In the genomic region with DNA sequence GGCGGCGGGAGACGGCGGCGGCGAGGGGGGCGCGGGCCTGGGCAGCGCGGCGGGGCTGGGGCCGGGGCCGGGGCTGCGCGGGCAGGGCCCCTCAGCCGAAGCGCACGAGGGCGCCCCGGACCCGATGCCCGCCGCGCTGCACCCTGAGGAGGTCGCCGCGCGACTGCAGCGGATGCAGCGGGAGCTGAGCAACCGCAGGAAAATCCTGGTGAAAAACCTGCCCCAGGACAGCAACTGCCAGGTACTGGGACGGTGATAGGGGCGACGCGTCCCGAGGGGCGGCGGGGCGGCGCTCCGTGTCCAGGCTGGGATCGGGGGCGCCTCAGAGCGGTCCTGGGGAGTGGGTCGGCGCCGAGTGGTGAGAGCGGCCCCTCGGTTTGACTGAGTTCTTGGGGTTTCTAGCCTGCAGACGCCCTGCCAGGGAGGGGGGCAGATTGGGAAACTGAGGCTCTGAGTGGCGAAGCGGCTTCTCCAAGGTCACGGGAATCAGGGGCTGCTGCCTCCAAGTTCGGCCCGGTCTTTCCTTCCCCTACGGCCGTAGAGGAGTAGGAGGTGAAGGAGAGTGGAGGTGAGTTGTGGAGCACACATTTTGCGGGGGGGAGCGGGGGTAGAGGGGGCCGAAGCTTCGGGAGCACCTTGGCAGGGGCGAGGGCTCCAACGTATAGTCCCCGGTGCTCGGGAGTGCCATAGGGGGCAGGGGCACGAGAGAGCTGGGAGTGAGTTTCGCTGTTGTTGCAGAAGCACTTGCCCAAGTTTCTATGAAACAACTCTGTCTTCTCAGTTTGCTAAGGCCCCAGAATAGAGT, we compare ENCODE assay signal across 8 cellular contexts. TPM values are rescaled to one million over a fixed set of nuclear protein-coding genes. Genes with fewer than 3 reads are reported as not detected.
DNase-seq lines count a peak whose midpoint lies in the region; ATAC-seq and TF ChIP-seq lines count a peak whose summit lies in the region.

No MANE protein-coding gene starts in this region.

- no peaks in the 10 kb centered on the region for H3K9me3 ChIP-seq in Caco-2

- no peak for TF ChIP-seq CTCF in Caco-2 (IDR thresholded peaks at IDR 0.05; ENCODE audit: insufficient read depth in 1 of 2, low read depth in 1 of 2, low read length in 1 of 2, severe bottlenecking in 1 of 2, unreplicated experiment in 1 of 2)
- no peak for TF ChIP-seq CTCF in fibroblast of villous mesenchyme (IDR thresholded peaks at IDR 0.05; ENCODE audit: insufficient read depth, low read depth, low read length)
- TF ChIP-seq CTCF in neural crest cell (conservative IDR thresholded peaks at IDR 0.05): no peak

- intact Hi-C loops in Caco-2 (cut with micrococcal nuclease; ENCODE audit: unreplicated experiment): loop anchor here (1.0 to 2.0 kb wide), 2 partner anchors 79 to 477 kb away; no protein-coding TSS in a partner anchor
- intact Hi-C loops in activated T-helper 2 cell treated with anti-CD3 and anti-CD28 coated beads, Interferon-gamma antibody, Interleukin-2, Interleukin-4, amounts not matched to agents 10 μg/mL and 5 μg/mL and 100 μg/mL, durations not matched to agents 14 hours and 24 hours and 36 hours (cut with micrococcal nuclease): loop anchor here (2.0 to 10.0 kb wide), 2 partner anchors 79 to 319 kb away; no protein-coding TSS in a partner anchor

- H3K27ac Mint-ChIP-seq in Caco-2 (ENCODE audit: unreplicated experiment) (peak overlapping the region; percentile 53), neural crest cell (ENCODE audit: unreplicated experiment) (peak overlapping the region; percentile 87)
- H3K27ac Mint-ChIP-seq in activated T-helper 2 cell treated with anti-CD3 and anti-CD28 coated beads, Interferon-gamma antibody, Interleukin-2, Interleukin-4, amounts not matched to agents 10 μg/mL and 5 μg/mL and 100 μg/mL, durations not matched to agents 14 hours and 24 hours and 36 hours: no peak overlapping the region

- POLR2A ChIA-PET in Caco-2 (lab: Charles Lee): no interaction called here

- H3K4me1 Mint-ChIP-seq in Caco-2 (ENCODE audit: low read depth, unreplicated experiment): peaks cover 11% of the 10 kb centered on the region
- H3K4me1 Mint-ChIP-seq in activated T-helper 2 cell treated with anti-CD3 and anti-CD28 coated beads, Interferon-gamma antibody, Interleukin-2, Interleukin-4, amounts not matched to agents 10 μg/mL and 5 μg/mL and 100 μg/mL, durations not matched to agents 14 hours and 24 hours and 36 hours (ENCODE audit: low read depth): peaks cover 7% of the 10 kb centered on the region
- peaks cover 24% of the 10 kb centered on the region for H3K4me1 Mint-ChIP-seq in neural crest cell

- DNase-seq in Caco-2 (peak; percentile 11 to 33), NCI-H510A (lab: John Stamatoyannopoulos, UW) (peak; percentile 71), fibroblast of villous mesenchyme (ENCODE audit: low read depth) (peak; percentile 41), neural crest cell (ENCODE audit: low read depth, low spot score) (peak; percentile 4), middle frontal gyrus (ENCODE audit: extremely low spot score, low spot score) (no peak)
- DNase-seq in activated T-helper 2 cell treated with anti-CD3 and anti-CD28 coated beads, Interferon-gamma antibody, Interleukin-2, Interleukin-4, amounts not matched to agents 10 μg/mL and 5 μg/mL and 100 μg/mL, durations not matched to agents 14 hours and 24 hours and 36 hours (ENCODE audit: low spot score): no peak

- CTCF ChIA-PET in Caco-2 (lab: Charles Lee): no interaction called here

- H3K4me3 ChIP-seq in Caco-2 (ENCODE audit: low read depth, low read length): peak overlapping the region; percentile 67
- peak overlapping the region; percentile 72 for H3K4me3 ChIP-seq in fibroblast of villous mesenchyme (ENCODE audit: low read depth, low read length)

- ATAC-seq in GM21529 (IDR thresholded peaks at IDR 0.05; ENCODE audit: unreplicated experiment) (peak; percentile 26), HG02938 (IDR thresholded peaks at IDR 0.05; ENCODE audit: unreplicated experiment) (no peak)

- H3K9me3 Mint-ChIP-seq in Caco-2 (ENCODE audit: unreplicated experiment) (no peaks in the 10 kb centered on the region), neural crest cell (no peaks in the 10 kb centered on the region)
- H3K9me3 Mint-ChIP-seq in activated T-helper 2 cell treated with anti-CD3 and anti-CD28 coated beads, Interferon-gamma antibody, Interleukin-2, Interleukin-4, amounts not matched to agents 10 μg/mL and 5 μg/mL and 100 μg/mL, durations not matched to agents 14 hours and 24 hours and 36 hours: no peaks in the 10 kb centered on the region

- H3K36me3 ChIP-seq in Caco-2 (ENCODE audit: control insufficient read depth, insufficient read depth, low read length): no peaks in the 10 kb centered on the region

- no peaks in the 10 kb centered on the region for H3K27me3 Mint-ChIP-seq in Caco-2 (ENCODE audit: insufficient read depth, unreplicated experiment)
- H3K27me3 Mint-ChIP-seq in activated T-helper 2 cell treated with anti-CD3 and anti-CD28 coated beads, Interferon-gamma antibody, Interleukin-2, Interleukin-4, amounts not matched to agents 10 μg/mL and 5 μg/mL and 100 μg/mL, durations not matched to agents 14 hours and 24 hours and 36 hours (ENCODE audit: low read depth): peaks cover 38% of the 10 kb centered on the region
- peaks cover 8% of the 10 kb centered on the region for H3K27me3 Mint-ChIP-seq in neural crest cell (ENCODE audit: low read depth)

- no peaks in the 10 kb centered on the region for H3K36me3 Mint-ChIP-seq in Caco-2 (ENCODE audit: insufficient read depth, unreplicated experiment)
- H3K36me3 Mint-ChIP-seq in activated T-helper 2 cell treated with anti-CD3 and anti-CD28 coated beads, Interferon-gamma antibody, Interleukin-2, Interleukin-4, amounts not matched to agents 10 μg/mL and 5 μg/mL and 100 μg/mL, durations not matched to agents 14 hours and 24 hours and 36 hours (ENCODE audit: low read depth): no peaks in the 10 kb centered on the region
- H3K36me3 Mint-ChIP-seq in neural crest cell (ENCODE audit: low read depth): no peaks in the 10 kb centered on the region

- no TSS peak for BruUV-seq in Caco-2 (replicated peaks; lab: Mats Ljungman, UMichigan)

- no peaks in the 10 kb centered on the region for H3K4me1 ChIP-seq in Caco-2

- H3K4me3 Mint-ChIP-seq in Caco-2 (ENCODE audit: unreplicated experiment) (peak overlapping the region; percentile 84), neural crest cell (peak overlapping the region; percentile 98)
- peak overlapping the region; percentile 68 for H3K4me3 Mint-ChIP-seq in activated T-helper 2 cell treated with anti-CD3 and anti-CD28 coated beads, Interferon-gamma antibody, Interleukin-2, Interleukin-4, amounts not matched to agents 10 μg/mL and 5 μg/mL and 100 μg/mL, durations not matched to agents 14 hours and 24 hours and 36 hours (ENCODE audit: low read depth)

- no peaks in the 10 kb centered on the region for H3K27me3 ChIP-seq in Caco-2 (replicated peaks; ENCODE audit: control insufficient read depth, insufficient read depth, low read length)

RNA-seq across cellular contexts. Expression of gene RAVER2, which starts 0.5 kb away (rescaled TPM):
- total RNA-seq in Caco-2 (2022): 12.7 and 12.9 TPM in 2 replicates
- 0.55 and 0.83 TPM in 2 replicates for total RNA-seq in activated T-helper 2 cell treated with anti-CD3 and anti-CD28 coated beads, Interferon-gamma antibody, Interleukin-2, Interleukin-4, amounts not matched to agents 10 μg/mL and 5 μg/mL and 100 μg/mL, durations not matched to agents 14 hours and 24 hours and 36 hours
- total RNA-seq in fibroblast of villous mesenchyme: 7.1 and 9.1 TPM in 2 replicates
- 27.5 and 27.8 TPM in 2 replicates for total RNA-seq in neural crest cell

Comparison
In these comparisons a context has a peak if more than half of its experiments do, and no peak if none do; other contexts are left out.
1. DNase-seq: peak in Caco-2 (2 of 2), NCI-H510A (single experiment), fibroblast of villous mesenchyme (single experiment) and neural crest cell (single experiment); none in activated T-helper 2 cell treated with anti-CD3 and anti-CD28 coated beads, Interferon-gamma antibody, Interleukin-2, Interleukin-4, amounts not matched to agents 10 μg/mL and 5 μg/mL and 100 μg/mL, durations not matched to agents 14 hours and 24 hours and 36 hours (single experiment) and middle frontal gyrus (single experiment).
2. Peak in every context shown above with its lines, with median percentiles within 50 percentile points of each other: H3K4me3 Mint-ChIP-seq.